ENCODE assay signal across 1 cellular context in the genomic region with DNA sequence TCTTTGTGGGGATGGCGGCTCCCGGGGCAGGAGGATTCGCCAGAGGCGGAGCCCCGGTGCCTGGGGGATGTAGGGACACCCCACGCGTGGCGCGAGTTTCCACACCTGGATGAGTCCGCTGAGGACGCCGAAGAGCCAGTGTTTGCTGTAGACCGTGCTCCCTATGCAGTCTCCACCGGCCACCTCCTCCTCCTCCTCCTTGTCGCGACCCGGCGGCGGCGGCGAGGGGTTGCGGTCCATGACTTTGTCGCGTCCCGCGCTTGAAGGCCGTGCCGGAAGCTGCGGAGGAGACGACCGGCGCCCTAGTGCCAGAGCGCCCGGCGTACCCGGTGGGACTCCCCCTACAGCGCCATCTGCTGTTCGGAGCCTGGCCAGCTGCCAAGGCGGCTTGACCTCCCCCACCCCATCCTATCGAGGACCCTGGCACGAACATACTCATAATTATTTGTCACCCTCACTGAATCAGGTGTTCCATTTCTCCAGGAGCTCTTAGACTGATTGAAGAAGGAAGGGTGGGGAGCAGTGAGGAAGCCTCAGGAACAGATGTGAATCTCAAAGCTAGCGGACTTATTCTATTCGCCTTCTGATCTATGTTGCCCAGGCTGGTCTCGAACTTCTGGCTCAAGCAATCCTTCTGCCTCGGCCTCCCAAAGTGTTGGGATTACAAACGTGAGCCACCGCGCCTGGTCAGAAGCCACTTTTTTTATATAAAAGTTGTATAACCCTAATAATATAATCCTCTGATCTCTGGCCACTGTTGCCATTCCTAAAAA.
TF ChIP-seq lines count a peak whose summit lies in the region.

A gene with protein sequence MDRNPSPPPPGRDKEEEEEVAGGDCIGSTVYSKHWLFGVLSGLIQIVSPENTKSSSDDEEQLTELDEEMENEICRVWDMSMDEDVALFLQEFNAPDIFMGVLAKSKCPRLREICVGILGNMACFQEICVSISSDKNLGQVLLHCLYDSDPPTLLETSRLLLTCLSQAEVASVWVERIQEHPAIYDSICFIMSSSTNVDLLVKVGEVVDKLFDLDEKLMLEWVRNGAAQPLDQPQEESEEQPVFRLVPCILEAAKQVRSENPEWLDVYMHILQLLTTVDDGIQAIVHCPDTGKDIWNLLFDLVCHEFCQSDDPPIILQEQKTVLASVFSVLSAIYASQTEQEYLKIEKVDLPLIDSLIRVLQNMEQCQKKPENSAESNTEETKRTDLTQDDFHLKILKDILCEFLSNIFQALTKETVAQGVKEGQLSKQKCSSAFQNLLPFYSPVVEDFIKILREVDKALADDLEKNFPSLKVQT (minus strand): TSS at position 281 of the 773 bp plus-strand sequence. CDS start 41 bp downstream, at position 240.

TF ChIP-seq in WTC11, 78 proteins besides CTCF, POLR2A, EP300 and RAD21 (continued from another document and continues in another):
- TF ChIP-seq, protein P1, sequence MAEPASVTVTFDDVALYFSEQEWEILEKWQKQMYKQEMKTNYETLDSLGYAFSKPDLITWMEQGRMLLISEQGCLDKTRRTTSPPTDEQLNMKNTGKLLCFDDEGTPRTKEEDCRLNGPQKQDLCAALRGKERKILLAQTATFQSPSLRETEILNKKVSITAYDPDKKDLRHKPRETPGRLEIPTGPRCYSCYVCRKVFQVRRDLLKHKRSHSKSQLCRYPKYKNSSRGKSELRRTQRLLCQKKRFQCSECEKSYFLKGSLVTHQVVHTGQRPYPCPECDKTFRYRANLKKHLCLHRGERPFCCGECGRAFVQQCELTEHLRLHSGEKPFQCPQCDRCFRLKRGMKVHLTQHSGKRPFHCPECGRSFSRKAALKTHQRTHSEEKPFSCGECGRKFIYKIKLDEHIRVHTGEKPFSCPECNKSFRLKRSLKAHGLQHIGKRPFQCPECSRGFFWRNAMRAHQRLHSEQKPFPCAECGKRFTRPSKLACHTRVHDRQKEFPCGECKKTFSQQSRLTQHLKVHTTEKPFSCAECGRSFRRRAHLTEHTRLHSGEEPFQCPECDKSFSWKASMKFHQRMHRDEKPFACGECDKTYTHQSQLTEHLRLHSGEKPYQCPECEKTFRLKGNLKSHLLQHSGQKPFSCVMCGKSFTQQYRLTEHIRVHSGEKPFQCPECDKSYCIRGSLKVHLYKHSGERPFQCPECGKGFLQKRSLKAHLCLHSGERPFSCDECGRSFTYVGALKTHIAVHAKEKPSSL (CRISPR knock-in tag; conservative IDR thresholded peaks at IDR 0.05), result no peak
- TF ChIP-seq, protein P2, sequence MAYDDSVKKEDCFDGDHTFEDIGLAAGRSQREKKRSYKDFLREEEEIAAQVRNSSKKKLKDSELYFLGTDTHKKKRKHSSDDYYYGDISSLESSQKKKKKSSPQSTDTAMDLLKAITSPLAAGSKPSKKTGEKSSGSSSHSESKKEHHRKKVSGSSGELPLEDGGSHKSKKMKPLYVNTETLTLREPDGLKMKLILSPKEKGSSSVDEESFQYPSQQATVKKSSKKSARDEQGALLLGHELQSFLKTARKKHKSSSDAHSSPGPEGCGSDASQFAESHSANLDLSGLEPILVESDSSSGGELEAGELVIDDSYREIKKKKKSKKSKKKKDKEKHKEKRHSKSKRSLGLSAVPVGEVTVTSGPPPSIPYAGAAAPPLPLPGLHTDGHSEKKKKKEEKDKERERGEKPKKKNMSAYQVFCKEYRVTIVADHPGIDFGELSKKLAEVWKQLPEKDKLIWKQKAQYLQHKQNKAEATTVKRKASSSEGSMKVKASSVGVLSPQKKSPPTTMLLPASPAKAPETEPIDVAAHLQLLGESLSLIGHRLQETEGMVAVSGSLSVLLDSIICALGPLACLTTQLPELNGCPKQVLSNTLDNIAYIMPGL (CRISPR knock-in tag; IDR thresholded peaks at IDR 0.05), result peak; percentile 91
- TF ChIP-seq, protein P3, sequence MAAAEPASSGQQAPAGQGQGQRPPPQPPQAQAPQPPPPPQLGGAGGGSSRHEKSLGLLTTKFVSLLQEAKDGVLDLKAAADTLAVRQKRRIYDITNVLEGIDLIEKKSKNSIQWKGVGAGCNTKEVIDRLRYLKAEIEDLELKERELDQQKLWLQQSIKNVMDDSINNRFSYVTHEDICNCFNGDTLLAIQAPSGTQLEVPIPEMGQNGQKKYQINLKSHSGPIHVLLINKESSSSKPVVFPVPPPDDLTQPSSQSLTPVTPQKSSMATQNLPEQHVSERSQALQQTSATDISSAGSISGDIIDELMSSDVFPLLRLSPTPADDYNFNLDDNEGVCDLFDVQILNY (CRISPR knock-in tag; IDR thresholded peaks at IDR 0.05), result peak; percentile 88
- TF ChIP-seq, protein P4, sequence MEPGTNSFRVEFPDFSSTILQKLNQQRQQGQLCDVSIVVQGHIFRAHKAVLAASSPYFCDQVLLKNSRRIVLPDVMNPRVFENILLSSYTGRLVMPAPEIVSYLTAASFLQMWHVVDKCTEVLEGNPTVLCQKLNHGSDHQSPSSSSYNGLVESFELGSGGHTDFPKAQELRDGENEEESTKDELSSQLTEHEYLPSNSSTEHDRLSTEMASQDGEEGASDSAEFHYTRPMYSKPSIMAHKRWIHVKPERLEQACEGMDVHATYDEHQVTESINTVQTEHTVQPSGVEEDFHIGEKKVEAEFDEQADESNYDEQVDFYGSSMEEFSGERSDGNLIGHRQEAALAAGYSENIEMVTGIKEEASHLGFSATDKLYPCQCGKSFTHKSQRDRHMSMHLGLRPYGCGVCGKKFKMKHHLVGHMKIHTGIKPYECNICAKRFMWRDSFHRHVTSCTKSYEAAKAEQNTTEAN (CRISPR knock-in tag; IDR thresholded peaks at IDR 0.05), result peak; percentile 23; the same call in 1 of the 2 replicates
- TF ChIP-seq ZNF416 (CRISPR knock-in tag; IDR thresholded peaks at IDR 0.05), result 0 out of 2 replicates have a peak, but pooled peaks have one; percentile 23
- TF ChIP-seq, protein P5, sequence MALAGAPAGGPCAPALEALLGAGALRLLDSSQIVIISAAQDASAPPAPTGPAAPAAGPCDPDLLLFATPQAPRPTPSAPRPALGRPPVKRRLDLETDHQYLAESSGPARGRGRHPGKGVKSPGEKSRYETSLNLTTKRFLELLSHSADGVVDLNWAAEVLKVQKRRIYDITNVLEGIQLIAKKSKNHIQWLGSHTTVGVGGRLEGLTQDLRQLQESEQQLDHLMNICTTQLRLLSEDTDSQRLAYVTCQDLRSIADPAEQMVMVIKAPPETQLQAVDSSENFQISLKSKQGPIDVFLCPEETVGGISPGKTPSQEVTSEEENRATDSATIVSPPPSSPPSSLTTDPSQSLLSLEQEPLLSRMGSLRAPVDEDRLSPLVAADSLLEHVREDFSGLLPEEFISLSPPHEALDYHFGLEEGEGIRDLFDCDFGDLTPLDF (CRISPR knock-in tag; IDR thresholded peaks at IDR 0.05), result no peak
- no peak for TF ChIP-seq RORB (CRISPR knock-in tag; IDR thresholded peaks at IDR 0.05)
- peak; percentile 87 for TF ChIP-seq FOXK1 (CRISPR knock-in tag; IDR thresholded peaks at IDR 0.05)
- TF ChIP-seq, protein P6, sequence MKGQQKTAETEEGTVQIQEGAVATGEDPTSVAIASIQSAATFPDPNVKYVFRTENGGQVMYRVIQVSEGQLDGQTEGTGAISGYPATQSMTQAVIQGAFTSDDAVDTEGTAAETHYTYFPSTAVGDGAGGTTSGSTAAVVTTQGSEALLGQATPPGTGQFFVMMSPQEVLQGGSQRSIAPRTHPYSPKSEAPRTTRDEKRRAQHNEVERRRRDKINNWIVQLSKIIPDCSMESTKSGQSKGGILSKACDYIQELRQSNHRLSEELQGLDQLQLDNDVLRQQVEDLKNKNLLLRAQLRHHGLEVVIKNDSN (CRISPR knock-in tag; IDR thresholded peaks at IDR 0.05), result no peak
- no peak for TF ChIP-seq ZNF317 (CRISPR knock-in tag; IDR thresholded peaks at IDR 0.05; ENCODE audit: borderline replicate concordance, low read depth)
- TF ChIP-seq, protein P7, sequence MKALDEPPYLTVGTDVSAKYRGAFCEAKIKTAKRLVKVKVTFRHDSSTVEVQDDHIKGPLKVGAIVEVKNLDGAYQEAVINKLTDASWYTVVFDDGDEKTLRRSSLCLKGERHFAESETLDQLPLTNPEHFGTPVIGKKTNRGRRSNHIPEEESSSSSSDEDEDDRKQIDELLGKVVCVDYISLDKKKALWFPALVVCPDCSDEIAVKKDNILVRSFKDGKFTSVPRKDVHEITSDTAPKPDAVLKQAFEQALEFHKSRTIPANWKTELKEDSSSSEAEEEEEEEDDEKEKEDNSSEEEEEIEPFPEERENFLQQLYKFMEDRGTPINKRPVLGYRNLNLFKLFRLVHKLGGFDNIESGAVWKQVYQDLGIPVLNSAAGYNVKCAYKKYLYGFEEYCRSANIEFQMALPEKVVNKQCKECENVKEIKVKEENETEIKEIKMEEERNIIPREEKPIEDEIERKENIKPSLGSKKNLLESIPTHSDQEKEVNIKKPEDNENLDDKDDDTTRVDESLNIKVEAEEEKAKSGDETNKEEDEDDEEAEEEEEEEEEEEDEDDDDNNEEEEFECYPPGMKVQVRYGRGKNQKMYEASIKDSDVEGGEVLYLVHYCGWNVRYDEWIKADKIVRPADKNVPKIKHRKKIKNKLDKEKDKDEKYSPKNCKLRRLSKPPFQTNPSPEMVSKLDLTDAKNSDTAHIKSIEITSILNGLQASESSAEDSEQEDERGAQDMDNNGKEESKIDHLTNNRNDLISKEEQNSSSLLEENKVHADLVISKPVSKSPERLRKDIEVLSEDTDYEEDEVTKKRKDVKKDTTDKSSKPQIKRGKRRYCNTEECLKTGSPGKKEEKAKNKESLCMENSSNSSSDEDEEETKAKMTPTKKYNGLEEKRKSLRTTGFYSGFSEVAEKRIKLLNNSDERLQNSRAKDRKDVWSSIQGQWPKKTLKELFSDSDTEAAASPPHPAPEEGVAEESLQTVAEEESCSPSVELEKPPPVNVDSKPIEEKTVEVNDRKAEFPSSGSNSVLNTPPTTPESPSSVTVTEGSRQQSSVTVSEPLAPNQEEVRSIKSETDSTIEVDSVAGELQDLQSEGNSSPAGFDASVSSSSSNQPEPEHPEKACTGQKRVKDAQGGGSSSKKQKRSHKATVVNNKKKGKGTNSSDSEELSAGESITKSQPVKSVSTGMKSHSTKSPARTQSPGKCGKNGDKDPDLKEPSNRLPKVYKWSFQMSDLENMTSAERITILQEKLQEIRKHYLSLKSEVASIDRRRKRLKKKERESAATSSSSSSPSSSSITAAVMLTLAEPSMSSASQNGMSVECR (CRISPR knock-in tag; IDR thresholded peaks at IDR 0.05; ENCODE audit: borderline replicate concordance), result peak; percentile 48; the same call in 1 of the 2 replicates
- TF ChIP-seq NFYB (CRISPR knock-in tag; conservative IDR thresholded peaks at IDR 0.05; ENCODE audit: low read depth), result no peak
- TF ChIP-seq KAT7 (CRISPR knock-in tag; IDR thresholded peaks at IDR 0.05; ENCODE audit: borderline replicate concordance), result no peak
- TF ChIP-seq, protein P8, sequence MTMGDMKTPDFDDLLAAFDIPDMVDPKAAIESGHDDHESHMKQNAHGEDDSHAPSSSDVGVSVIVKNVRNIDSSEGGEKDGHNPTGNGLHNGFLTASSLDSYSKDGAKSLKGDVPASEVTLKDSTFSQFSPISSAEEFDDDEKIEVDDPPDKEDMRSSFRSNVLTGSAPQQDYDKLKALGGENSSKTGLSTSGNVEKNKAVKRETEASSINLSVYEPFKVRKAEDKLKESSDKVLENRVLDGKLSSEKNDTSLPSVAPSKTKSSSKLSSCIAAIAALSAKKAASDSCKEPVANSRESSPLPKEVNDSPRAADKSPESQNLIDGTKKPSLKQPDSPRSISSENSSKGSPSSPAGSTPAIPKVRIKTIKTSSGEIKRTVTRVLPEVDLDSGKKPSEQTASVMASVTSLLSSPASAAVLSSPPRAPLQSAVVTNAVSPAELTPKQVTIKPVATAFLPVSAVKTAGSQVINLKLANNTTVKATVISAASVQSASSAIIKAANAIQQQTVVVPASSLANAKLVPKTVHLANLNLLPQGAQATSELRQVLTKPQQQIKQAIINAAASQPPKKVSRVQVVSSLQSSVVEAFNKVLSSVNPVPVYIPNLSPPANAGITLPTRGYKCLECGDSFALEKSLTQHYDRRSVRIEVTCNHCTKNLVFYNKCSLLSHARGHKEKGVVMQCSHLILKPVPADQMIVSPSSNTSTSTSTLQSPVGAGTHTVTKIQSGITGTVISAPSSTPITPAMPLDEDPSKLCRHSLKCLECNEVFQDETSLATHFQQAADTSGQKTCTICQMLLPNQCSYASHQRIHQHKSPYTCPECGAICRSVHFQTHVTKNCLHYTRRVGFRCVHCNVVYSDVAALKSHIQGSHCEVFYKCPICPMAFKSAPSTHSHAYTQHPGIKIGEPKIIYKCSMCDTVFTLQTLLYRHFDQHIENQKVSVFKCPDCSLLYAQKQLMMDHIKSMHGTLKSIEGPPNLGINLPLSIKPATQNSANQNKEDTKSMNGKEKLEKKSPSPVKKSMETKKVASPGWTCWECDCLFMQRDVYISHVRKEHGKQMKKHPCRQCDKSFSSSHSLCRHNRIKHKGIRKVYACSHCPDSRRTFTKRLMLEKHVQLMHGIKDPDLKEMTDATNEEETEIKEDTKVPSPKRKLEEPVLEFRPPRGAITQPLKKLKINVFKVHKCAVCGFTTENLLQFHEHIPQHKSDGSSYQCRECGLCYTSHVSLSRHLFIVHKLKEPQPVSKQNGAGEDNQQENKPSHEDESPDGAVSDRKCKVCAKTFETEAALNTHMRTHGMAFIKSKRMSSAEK (CRISPR knock-in tag; IDR thresholded peaks at IDR 0.05; ENCODE audit: borderline replicate concordance), result no peak
- no peak for TF ChIP-seq NR1H2 (CRISPR knock-in tag; IDR thresholded peaks at IDR 0.05)
- TF ChIP-seq, protein P9, sequence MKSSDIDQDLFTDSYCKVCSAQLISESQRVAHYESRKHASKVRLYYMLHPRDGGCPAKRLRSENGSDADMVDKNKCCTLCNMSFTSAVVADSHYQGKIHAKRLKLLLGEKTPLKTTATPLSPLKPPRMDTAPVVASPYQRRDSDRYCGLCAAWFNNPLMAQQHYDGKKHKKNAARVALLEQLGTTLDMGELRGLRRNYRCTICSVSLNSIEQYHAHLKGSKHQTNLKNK (CRISPR knock-in tag; IDR thresholded peaks at IDR 0.05), result no peak
- TF ChIP-seq, protein P10, sequence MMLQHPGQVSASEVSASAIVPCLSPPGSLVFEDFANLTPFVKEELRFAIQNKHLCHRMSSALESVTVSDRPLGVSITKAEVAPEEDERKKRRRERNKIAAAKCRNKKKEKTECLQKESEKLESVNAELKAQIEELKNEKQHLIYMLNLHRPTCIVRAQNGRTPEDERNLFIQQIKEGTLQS (CRISPR knock-in tag; conservative IDR thresholded peaks at IDR 0.05), result no peak
- peak; percentile 90 for TF ChIP-seq ZBTB21 (CRISPR knock-in tag; IDR thresholded peaks at IDR 0.05; ENCODE audit: borderline replicate concordance)
- TF ChIP-seq ELF4 (CRISPR knock-in tag; IDR thresholded peaks at IDR 0.05; ENCODE audit: low read depth), result no peak
- TF ChIP-seq JAZF1 (CRISPR knock-in tag; IDR thresholded peaks at IDR 0.05), result no peak
- no peak for TF ChIP-seq NFATC4 (CRISPR knock-in tag; IDR thresholded peaks at IDR 0.05)
- TF ChIP-seq, protein P11, sequence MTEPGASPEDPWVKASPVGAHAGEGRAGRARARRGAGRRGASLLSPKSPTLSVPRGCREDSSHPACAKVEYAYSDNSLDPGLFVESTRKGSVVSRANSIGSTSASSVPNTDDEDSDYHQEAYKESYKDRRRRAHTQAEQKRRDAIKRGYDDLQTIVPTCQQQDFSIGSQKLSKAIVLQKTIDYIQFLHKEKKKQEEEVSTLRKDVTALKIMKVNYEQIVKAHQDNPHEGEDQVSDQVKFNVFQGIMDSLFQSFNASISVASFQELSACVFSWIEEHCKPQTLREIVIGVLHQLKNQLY (CRISPR knock-in tag; IDR thresholded peaks at IDR 0.05), result no peak
- no peak for TF ChIP-seq SMAD3 (CRISPR knock-in tag; IDR thresholded peaks at IDR 0.05; ENCODE audit: borderline replicate concordance)
- peak; percentile 84 for TF ChIP-seq GABPB1 (CRISPR knock-in tag; IDR thresholded peaks at IDR 0.05)
- peak; percentile 90 for TF ChIP-seq NFE2L1 (CRISPR knock-in tag; IDR thresholded peaks at IDR 0.05)
- TF ChIP-seq ESRRA (CRISPR knock-in tag; IDR thresholded peaks at IDR 0.05; ENCODE audit: borderline replicate concordance), result no peak
- TF ChIP-seq FOXJ3 (CRISPR knock-in tag; IDR thresholded peaks at IDR 0.05; ENCODE audit: borderline replicate concordance), result no peak
